ENCODE assay signal across 18 cellular contexts in genomic region chr17:29667969-29668368, GRCh38. TPM values are rescaled to one million over a fixed set of nuclear protein-coding genes. Genes with fewer than 3 reads are reported as not detected.
A peak's percentile ranks its signal among the peaks of the same experiment; 100 is the strongest.
DNase-seq lines count a peak whose midpoint lies in the region; ATAC-seq and TF ChIP-seq lines count a peak whose summit lies in the region.
"Had no signal": no experiment of that assay in that cellular context is flagged by ENCODE, and none has a peak within 500 bp of the region (broad histone marks: within the 10 kb centered on the region; RNA-seq: fewer than 3 reads in every experiment).

No MANE protein-coding gene starts in this region.

- intact Hi-C loops in natural killer cell (cut with micrococcal nuclease), result no loop called here
- intact Hi-C loops in MCF 10A (cut with micrococcal nuclease), result no loop called here

- H3K27me3 Mint-ChIP-seq in natural killer cell (ENCODE audit: low read depth in 2 of 2), result no peaks in the 10 kb centered on the region
- H3K27me3 Mint-ChIP-seq in natural killer cell treated with Interleukin-12 subunit alpha and Interleukin-12 subunit beta and Interleukin-15 and Interleukin-18, amount 100 ng/mL, for 72 hours, result no peaks in the 10 kb centered on the region
- no peaks in the 10 kb centered on the region for H3K27me3 Mint-ChIP-seq in activated naive CD8-positive, alpha-beta T cell treated with anti-CD3 and anti-CD28 coated beads, Interleukin-2, amount 50 U/mL, for 24 hours
- H3K27me3 Mint-ChIP-seq in memory B cell, result no peaks in the 10 kb centered on the region
- H3K27me3 Mint-ChIP-seq in MCF 10A (ENCODE audit: insufficient read depth, unreplicated experiment), result no peaks in the 10 kb centered on the region

- peaks cover 26% of the 10 kb centered on the region for H3K36me3 Mint-ChIP-seq in natural killer cell
- H3K36me3 Mint-ChIP-seq in natural killer cell treated with Interleukin-12 subunit alpha and Interleukin-12 subunit beta and Interleukin-15 and Interleukin-18, amount 100 ng/mL, for 72 hours, result peaks cover 16% of the 10 kb centered on the region
- H3K36me3 Mint-ChIP-seq in activated naive CD8-positive, alpha-beta T cell treated with anti-CD3 and anti-CD28 coated beads, Interleukin-2, amount 50 U/mL, for 24 hours (ENCODE audit: low read depth), result peaks cover 32% of the 10 kb centered on the region
- peaks cover 19% of the 10 kb centered on the region for H3K36me3 Mint-ChIP-seq in memory B cell
- H3K36me3 Mint-ChIP-seq in MCF 10A (ENCODE audit: insufficient read depth, unreplicated experiment), result peaks cover 48% of the 10 kb centered on the region

- CTCF ChIA-PET in MCF 10A (lab: Yijun Ruan, JAX), result interaction anchor here (0.8 to 1.5 kb wide), 3 partner anchors 14 to 139 kb away, joined by 3 to 4 read pairs (median 3); no protein-coding TSS in a partner anchor

- H3K9me3 Mint-ChIP-seq in natural killer cell (no peaks in the 10 kb centered on the region), memory B cell (no peaks in the 10 kb centered on the region), MCF 10A (ENCODE audit: unreplicated experiment) (no peaks in the 10 kb centered on the region)
- H3K9me3 Mint-ChIP-seq in natural killer cell treated with Interleukin-12 subunit alpha and Interleukin-12 subunit beta and Interleukin-15 and Interleukin-18, amount 100 ng/mL, for 72 hours, result no peaks in the 10 kb centered on the region
- H3K9me3 Mint-ChIP-seq in activated naive CD8-positive, alpha-beta T cell treated with anti-CD3 and anti-CD28 coated beads, Interleukin-2, amount 50 U/mL, for 24 hours, result no peaks in the 10 kb centered on the region
- H3K9me3 Mint-ChIP-seq: HFFc6, immature natural killer cell, neural crest cell had no signal

- peaks cover 3 to 7% of the 10 kb centered on the region in 2 donors for H3K4me1 Mint-ChIP-seq in natural killer cell
- H3K4me1 Mint-ChIP-seq in natural killer cell treated with Interleukin-12 subunit alpha and Interleukin-12 subunit beta and Interleukin-15 and Interleukin-18, amount 100 ng/mL, for 72 hours (ENCODE audit: low read depth in 2 of 2), result peaks cover 13 to 14% of the 10 kb centered on the region in 2 donors
- H3K4me1 Mint-ChIP-seq in activated naive CD8-positive, alpha-beta T cell treated with anti-CD3 and anti-CD28 coated beads, Interleukin-2, amount 50 U/mL, for 24 hours, result peaks cover 32% of the 10 kb centered on the region
- H3K4me1 Mint-ChIP-seq in memory B cell, result peaks cover 15% of the 10 kb centered on the region
- H3K4me1 Mint-ChIP-seq in MCF 10A (ENCODE audit: insufficient read depth, unreplicated experiment), result no peaks in the 10 kb centered on the region
- H3K4me1 Mint-ChIP-seq: neural crest cell had no signal

- POLR2A ChIA-PET in MCF 10A (lab: Yijun Ruan, JAX), result interaction anchor here (0.6 to 1.4 kb wide), 5 partner anchors 9 to 845 kb away, joined by 3 to 4 read pairs (median 3); no protein-coding TSS in a partner anchor

- no peak for TF ChIP-seq CTCF in natural killer cell (IDR thresholded peaks at IDR 0.05)
- TF ChIP-seq CTCF in MCF 10A (IDR thresholded peaks at IDR 0.05; ENCODE audit: unreplicated experiment), result no peak
- TF ChIP-seq CTCF in GM20000 (IDR thresholded peaks at IDR 0.05; ENCODE audit: extremely low read depth, missing control alignments), result no peak

- DNase-seq in natural killer cell (no peak), memory B cell (ENCODE audit: low spot score in 2 of 2) (no peak), MCF 10A (ENCODE audit: unreplicated experiment) (no peak), AG20443 (ENCODE audit: low spot score) (no peak), GM20000 (ENCODE audit: low spot score) (no peak), NCI-H510A (lab: John Stamatoyannopoulos, UW) (no peak)
- DNase-seq in natural killer cell treated with Interleukin-12 subunit alpha and Interleukin-12 subunit beta and Interleukin-15 and Interleukin-18, amount 100 ng/mL, for 72 hours (ENCODE audit: low spot score), result no peak
- DNase-seq in activated naive CD8-positive, alpha-beta T cell treated with anti-CD3 and anti-CD28 coated beads, Interleukin-2, amount 50 U/mL, for 24 hours, result no peak
- DNase-seq: activated CD4-positive, CD25-positive, alpha-beta regulatory T cell treated with anti-CD3 and anti-CD28 coated beads, Interleukin-2, amount 50 U/mL, for 72 hours; activated T-cell treated with anti-CD3 and anti-CD28 coated beads, Interleukin-2, amount 50 U/mL, for 1 hour; Calu3; cortex of kidney; HFFc6; immature natural killer cell; NCI-H1436 treated with DMSO at 0.1 percent for 48 hours; NCI-H345; substantia nigra had no signal

- peak overlapping the region; percentile 57 to 64 for H3K27ac Mint-ChIP-seq in natural killer cell
- H3K27ac Mint-ChIP-seq in natural killer cell treated with Interleukin-12 subunit alpha and Interleukin-12 subunit beta and Interleukin-15 and Interleukin-18, amount 100 ng/mL, for 72 hours, result no peak overlapping the region
- peak overlapping the region; percentile 2 for H3K27ac Mint-ChIP-seq in activated naive CD8-positive, alpha-beta T cell treated with anti-CD3 and anti-CD28 coated beads, Interleukin-2, amount 50 U/mL, for 24 hours
- H3K27ac Mint-ChIP-seq in memory B cell, result peak overlapping the region; percentile 41
- H3K27ac Mint-ChIP-seq in MCF 10A (ENCODE audit: low read depth, unreplicated experiment), result no peak overlapping the region
- H3K27ac Mint-ChIP-seq: HFFc6 had no signal

- no peak overlapping the region for H3K4me3 Mint-ChIP-seq in natural killer cell
- H3K4me3 Mint-ChIP-seq in natural killer cell treated with Interleukin-12 subunit alpha and Interleukin-12 subunit beta and Interleukin-15 and Interleukin-18, amount 100 ng/mL, for 72 hours, result no peak overlapping the region
- no peak overlapping the region for H3K4me3 Mint-ChIP-seq in activated naive CD8-positive, alpha-beta T cell treated with anti-CD3 and anti-CD28 coated beads, Interleukin-2, amount 50 U/mL, for 24 hours
- no peak overlapping the region for H3K4me3 Mint-ChIP-seq in memory B cell
- no peak overlapping the region for H3K4me3 Mint-ChIP-seq in MCF 10A (ENCODE audit: unreplicated experiment)
- H3K4me3 Mint-ChIP-seq: HFFc6, immature natural killer cell, neural crest cell had no signal

- no TSS peak for BruUV-seq in MCF 10A (replicated peaks; lab: Mats Ljungman, UMichigan)

- ATAC-seq in natural killer cell (no peak), memory B cell (ENCODE audit: low read depth) (no peak)
- no peak for ATAC-seq in natural killer cell treated with Interleukin-12 subunit alpha and Interleukin-12 subunit beta and Interleukin-15 and Interleukin-18, amount 100 ng/mL, for 72 hours
- no peak for ATAC-seq in activated naive CD8-positive, alpha-beta T cell treated with anti-CD3 and anti-CD28 coated beads, Interleukin-2, amount 50 U/mL, for 24 hours

RNA-seq across cellular contexts. Expression of gene CORO6, which starts 45.3 kb away (rescaled TPM):
- total RNA-seq in natural killer cell (10 to 100 TPM in 1 of 3 donors, 1 to 10 TPM in 2; 2.4 to 18.7 (median 3.9) TPM), MCF 10A (2022) (1.4 and 1.6 TPM in 2 replicates)
- total RNA-seq in natural killer cell treated with Interleukin-12 subunit alpha and Interleukin-12 subunit beta and Interleukin-15 and Interleukin-18, amount 100 ng/mL, for 72 hours, result 10 to 100 TPM in 1 of 2 donors, 1 to 10 TPM in 1; 2.1 to 10.2 TPM

Comparison
In these comparisons a context has a peak if more than half of its experiments do, and no peak if none do; other contexts are left out.
1. H3K27ac Mint-ChIP-seq: peak in natural killer cell (2 of 2), activated naive CD8-positive, alpha-beta T cell treated with anti-CD3 and anti-CD28 coated beads, Interleukin-2, amount 50 U/mL, for 24 hours (single experiment) and memory B cell (single experiment); none in natural killer cell treated with Interleukin-12 subunit alpha and Interleukin-12 subunit beta and Interleukin-15 and Interleukin-18, amount 100 ng/mL, for 72 hours (0 of 2) and MCF 10A (single experiment).